Comparison of ENCODE assay signal across 8 cellular contexts in genomic region chr2:85595378-85596232, GRCh38. TPM values are rescaled to one million over a fixed set of nuclear protein-coding genes. Genes with fewer than 3 reads are reported as not detected.
DNase-seq lines count a peak whose midpoint lies in the region; TF ChIP-seq lines count a peak whose summit lies in the region.

TSS of gene RNF181 (plus strand) at chr2:85595745. CDS start at chr2:85595764, 19 bp downstream.

- H4K8ac ChIP-seq in H9 (replicated peaks; ENCODE audit: insufficient read length, low read depth, low read length) = no peak within 1 kb of the TSS

- peaks cover 9% of the 10 kb centered on the region for H3K23me2 ChIP-seq in H9 (ENCODE audit: insufficient read length, low read depth, low read length, poor library complexity, severe bottlenecking)

- DNase-seq in ELR (ENCODE audit: low read depth) (peak; percentile 99), H9 (peak; percentile 97), MG63 (peak; percentile 97), SHP77 treated with DMSO at 0.1 percent for 48 hours (lab: John Stamatoyannopoulos, UW) (peak; percentile 97), fibroblast of the aortic adventitia (ENCODE audit: low read depth) (peak; percentile 100)
- peak; percentile 97 for DNase-seq in activated effector memory CD4-positive, alpha-beta T cell treated with anti-CD3 and anti-CD28 coated beads, Interleukin-2, amount 50 U/mL, for 16 hours

- H3K27me3 ChIP-seq in H9 (ENCODE audit: insufficient read depth, low read length) = no peaks in the 10 kb centered on the region
- H3K27me3 ChIP-seq in MG63 = no peaks in the 10 kb centered on the region

- H3K79me1 ChIP-seq in H9 (ENCODE audit: insufficient read depth, low read depth, low read length, poor library complexity, severe bottlenecking) = no peaks in the 10 kb centered on the region

- no peak within 1 kb of the TSS for H2BK15ac ChIP-seq in H9 (ENCODE audit: low read depth, low read length)

- no peak within 1 kb of the TSS for H2BK5ac ChIP-seq in H9 (ENCODE audit: insufficient read length, low read length)

- H3K9me3 ChIP-seq in H9 (ENCODE audit: control insufficient read depth, low read depth, low read length) (no peaks in the 10 kb centered on the region), MG63 (no peaks in the 10 kb centered on the region)

- H3K27ac ChIP-seq in H9 (ENCODE audit: insufficient read length, low read depth, low read length) = no peak within 1 kb of the TSS

- no peak within 1 kb of the TSS for H3T11ph ChIP-seq in H9 (ENCODE audit: low read length)

- H3K4me1 Mint-ChIP-seq in H9 (peaks cover 17 to 18% of the 10 kb centered on the region in 2 experiments), nephron (peaks cover 17% of the 10 kb centered on the region)
- H3K4me1 Mint-ChIP-seq in stimulated activated naive CD8-positive, alpha-beta T cell treated with anti-CD3 and anti-CD28 coated beads, Interleukin-15, Interleukin-2, amounts not matched to agents 100 ng/mL and 50 ng/mL, for 24 hours (ENCODE audit: low read depth) = peaks cover 38% of the 10 kb centered on the region

- H3K27me3 Mint-ChIP-seq in H9 (ENCODE audit: low read depth) (peaks cover 10% of the 10 kb centered on the region), nephron (ENCODE audit: low read depth) (no peaks in the 10 kb centered on the region)
- H3K27me3 Mint-ChIP-seq in stimulated activated naive CD8-positive, alpha-beta T cell treated with anti-CD3 and anti-CD28 coated beads, Interleukin-15, Interleukin-2, amounts not matched to agents 100 ng/mL and 50 ng/mL, for 24 hours = no peaks in the 10 kb centered on the region

- H2AFZ ChIP-seq in H9 (ENCODE audit: low read length) = no peak within 1 kb of the TSS

- no peak within 1 kb of the TSS for H4K5ac ChIP-seq in H9 (ENCODE audit: insufficient read length, low read depth, low read length)

- H3K27ac Mint-ChIP-seq in H9 (peak within 1 kb of the TSS; percentile 76 to 99 (median 97)), nephron (peak within 1 kb of the TSS; percentile 86 to 96 (median 92))
- peak within 1 kb of the TSS; percentile 92 for H3K27ac Mint-ChIP-seq in stimulated activated naive CD8-positive, alpha-beta T cell treated with anti-CD3 and anti-CD28 coated beads, Interleukin-15, Interleukin-2, amounts not matched to agents 100 ng/mL and 50 ng/mL, for 24 hours

- no peaks in the 10 kb centered on the region for H4K20me1 ChIP-seq in H9 (ENCODE audit: control insufficient read depth, insufficient read depth, insufficient read length)

- peaks cover 19% of the 10 kb centered on the region for H3K36me3 ChIP-seq in MG63

- peak within 1 kb of the TSS; percentile 99 for H3K4me3 Mint-ChIP-seq in H9
- peak within 1 kb of the TSS; percentile 97 to 100 (median 98) for H3K4me3 Mint-ChIP-seq in nephron
- peak within 1 kb of the TSS; percentile 90 for H3K4me3 Mint-ChIP-seq in stimulated activated naive CD8-positive, alpha-beta T cell treated with anti-CD3 and anti-CD28 coated beads, Interleukin-15, Interleukin-2, amounts not matched to agents 100 ng/mL and 50 ng/mL, for 24 hours

- no peak within 1 kb of the TSS for H2AK5ac ChIP-seq in H9 (ENCODE audit: insufficient read length, low read length)

- peak within 1 kb of the TSS; percentile 81 for H3K4me2 ChIP-seq in H9 (ENCODE audit: insufficient read depth, insufficient read length, low read length)

- H4K91ac ChIP-seq in H9 (ENCODE audit: insufficient read length, low read depth, low read length) = no peak within 1 kb of the TSS

- peak within 1 kb of the TSS; percentile 87; the same call in 1 of the 2 replicates for H3K14ac ChIP-seq in H9 (ENCODE audit: insufficient read depth, low read length)

- no peaks in the 10 kb centered on the region for H3K9me3 Mint-ChIP-seq in H9
- H3K9me3 Mint-ChIP-seq in nephron = no peaks in the 10 kb centered on the region
- H3K9me3 Mint-ChIP-seq in stimulated activated naive CD8-positive, alpha-beta T cell treated with anti-CD3 and anti-CD28 coated beads, Interleukin-15, Interleukin-2, amounts not matched to agents 100 ng/mL and 50 ng/mL, for 24 hours = no peaks in the 10 kb centered on the region

- H3K9ac ChIP-seq in H9 (ENCODE audit: extremely low read depth, insufficient read length, low read length) = peak within 1 kb of the TSS; percentile 96

- WGBS in H9 (ENCODE audit: extremely low coverage, insufficient read length, low lambda C conversion rate) = no CpG with 5 or more reads among the region's 46 CpGs

- H3K36me3 Mint-ChIP-seq in H9 (ENCODE audit: insufficient read depth in 1 of 3, low read depth in 3 of 3) = peaks cover 0 to 24% (median 21%) of the 10 kb centered on the region in 3 experiments; a peak in 5 of 7 replicates
- no peaks in the 10 kb centered on the region for H3K36me3 Mint-ChIP-seq in nephron (ENCODE audit: low read depth)
- no peaks in the 10 kb centered on the region for H3K36me3 Mint-ChIP-seq in stimulated activated naive CD8-positive, alpha-beta T cell treated with anti-CD3 and anti-CD28 coated beads, Interleukin-15, Interleukin-2, amounts not matched to agents 100 ng/mL and 50 ng/mL, for 24 hours (ENCODE audit: low read depth)

- H3K4me3 ChIP-seq in MG63 (peak within 1 kb of the TSS; percentile 83), fibroblast of the aortic adventitia (ENCODE audit: low read depth, low read length) (peak within 1 kb of the TSS; percentile 100)

- H2BK20ac ChIP-seq in H9 (ENCODE audit: low read depth, low read length, poor library complexity, severe bottlenecking) = no peak within 1 kb of the TSS

- no peak within 1 kb of the TSS for H2BK12ac ChIP-seq in H9 (ENCODE audit: insufficient read length, low read depth, low read length)

- H3K4me1 ChIP-seq in H9 (ENCODE audit: insufficient read depth, low read length) = no peaks in the 10 kb centered on the region

- H3K4ac ChIP-seq in H9 (ENCODE audit: low read depth, low read length) = no peak within 1 kb of the TSS

- H3K79me2 ChIP-seq in H9 (ENCODE audit: insufficient read depth, low read length) = no peaks in the 10 kb centered on the region

- H3K56ac ChIP-seq in H9 (ENCODE audit: insufficient read length, low read depth, low read length) = no peak within 1 kb of the TSS

- TF ChIP-seq CTCF in H9 (conservative IDR thresholded peaks at IDR 0.05) (no peak), fibroblast of the aortic adventitia (IDR thresholded peaks at IDR 0.05; ENCODE audit: insufficient read depth, low read length) (no peak), nephron (IDR thresholded peaks at IDR 0.05; ENCODE audit: unreplicated experiment in 3 of 3) (no peak)

- no peak within 1 kb of the TSS for H2BK120ac ChIP-seq in H9 (ENCODE audit: low read depth, low read length, poor library complexity, severe bottlenecking)

- no peak within 1 kb of the TSS for H3K23ac ChIP-seq in H9 (ENCODE audit: insufficient read length, low read depth, low read length)

- H3K18ac ChIP-seq in H9 (ENCODE audit: insufficient read length, low read depth, low read length) = peak within 1 kb of the TSS; percentile 94

RNA-seq across cellular contexts. Expression of gene RNF181, which starts in this region (rescaled TPM):
- total RNA-seq in H9 (2021) (120 and 122 TPM in 2 replicates), fibroblast of the aortic adventitia (ENCODE audit: low replicate concordance) (86.7 and 213 TPM in 2 replicates)
- total RNA-seq in MG63 (2014; rRNA removed; shearing (Covaris generic); ENCODE audit: low replicate concordance) = 167 and 209 TPM in 2 replicates
